1 cellular context compared by ENCODE assay signal in genomic region chr17:52762794-52763167, GRCh38.
TF ChIP-seq lines count a peak whose summit lies in the region.

No MANE protein-coding gene starts in this region.

TF ChIP-seq in GM23338, 12 proteins besides CTCF, POLR2A, EP300 and RAD21 (continued from another document):
- TF ChIP-seq EZH2 (IDR thresholded peaks at IDR 0.05; ENCODE audit: low read depth, unreplicated experiment) (no peak), ZNF331 (CRISPR knock-in tag; IDR thresholded peaks at IDR 0.05; ENCODE audit: low read depth) (no peak), EZH2phosphoT487 (IDR thresholded peaks at IDR 0.05; ENCODE audit: unreplicated experiment) (no peak), STAT1 (IDR thresholded peaks at IDR 0.05; ENCODE audit: unreplicated experiment) (no peak)
- TF ChIP-seq, protein P1, sequence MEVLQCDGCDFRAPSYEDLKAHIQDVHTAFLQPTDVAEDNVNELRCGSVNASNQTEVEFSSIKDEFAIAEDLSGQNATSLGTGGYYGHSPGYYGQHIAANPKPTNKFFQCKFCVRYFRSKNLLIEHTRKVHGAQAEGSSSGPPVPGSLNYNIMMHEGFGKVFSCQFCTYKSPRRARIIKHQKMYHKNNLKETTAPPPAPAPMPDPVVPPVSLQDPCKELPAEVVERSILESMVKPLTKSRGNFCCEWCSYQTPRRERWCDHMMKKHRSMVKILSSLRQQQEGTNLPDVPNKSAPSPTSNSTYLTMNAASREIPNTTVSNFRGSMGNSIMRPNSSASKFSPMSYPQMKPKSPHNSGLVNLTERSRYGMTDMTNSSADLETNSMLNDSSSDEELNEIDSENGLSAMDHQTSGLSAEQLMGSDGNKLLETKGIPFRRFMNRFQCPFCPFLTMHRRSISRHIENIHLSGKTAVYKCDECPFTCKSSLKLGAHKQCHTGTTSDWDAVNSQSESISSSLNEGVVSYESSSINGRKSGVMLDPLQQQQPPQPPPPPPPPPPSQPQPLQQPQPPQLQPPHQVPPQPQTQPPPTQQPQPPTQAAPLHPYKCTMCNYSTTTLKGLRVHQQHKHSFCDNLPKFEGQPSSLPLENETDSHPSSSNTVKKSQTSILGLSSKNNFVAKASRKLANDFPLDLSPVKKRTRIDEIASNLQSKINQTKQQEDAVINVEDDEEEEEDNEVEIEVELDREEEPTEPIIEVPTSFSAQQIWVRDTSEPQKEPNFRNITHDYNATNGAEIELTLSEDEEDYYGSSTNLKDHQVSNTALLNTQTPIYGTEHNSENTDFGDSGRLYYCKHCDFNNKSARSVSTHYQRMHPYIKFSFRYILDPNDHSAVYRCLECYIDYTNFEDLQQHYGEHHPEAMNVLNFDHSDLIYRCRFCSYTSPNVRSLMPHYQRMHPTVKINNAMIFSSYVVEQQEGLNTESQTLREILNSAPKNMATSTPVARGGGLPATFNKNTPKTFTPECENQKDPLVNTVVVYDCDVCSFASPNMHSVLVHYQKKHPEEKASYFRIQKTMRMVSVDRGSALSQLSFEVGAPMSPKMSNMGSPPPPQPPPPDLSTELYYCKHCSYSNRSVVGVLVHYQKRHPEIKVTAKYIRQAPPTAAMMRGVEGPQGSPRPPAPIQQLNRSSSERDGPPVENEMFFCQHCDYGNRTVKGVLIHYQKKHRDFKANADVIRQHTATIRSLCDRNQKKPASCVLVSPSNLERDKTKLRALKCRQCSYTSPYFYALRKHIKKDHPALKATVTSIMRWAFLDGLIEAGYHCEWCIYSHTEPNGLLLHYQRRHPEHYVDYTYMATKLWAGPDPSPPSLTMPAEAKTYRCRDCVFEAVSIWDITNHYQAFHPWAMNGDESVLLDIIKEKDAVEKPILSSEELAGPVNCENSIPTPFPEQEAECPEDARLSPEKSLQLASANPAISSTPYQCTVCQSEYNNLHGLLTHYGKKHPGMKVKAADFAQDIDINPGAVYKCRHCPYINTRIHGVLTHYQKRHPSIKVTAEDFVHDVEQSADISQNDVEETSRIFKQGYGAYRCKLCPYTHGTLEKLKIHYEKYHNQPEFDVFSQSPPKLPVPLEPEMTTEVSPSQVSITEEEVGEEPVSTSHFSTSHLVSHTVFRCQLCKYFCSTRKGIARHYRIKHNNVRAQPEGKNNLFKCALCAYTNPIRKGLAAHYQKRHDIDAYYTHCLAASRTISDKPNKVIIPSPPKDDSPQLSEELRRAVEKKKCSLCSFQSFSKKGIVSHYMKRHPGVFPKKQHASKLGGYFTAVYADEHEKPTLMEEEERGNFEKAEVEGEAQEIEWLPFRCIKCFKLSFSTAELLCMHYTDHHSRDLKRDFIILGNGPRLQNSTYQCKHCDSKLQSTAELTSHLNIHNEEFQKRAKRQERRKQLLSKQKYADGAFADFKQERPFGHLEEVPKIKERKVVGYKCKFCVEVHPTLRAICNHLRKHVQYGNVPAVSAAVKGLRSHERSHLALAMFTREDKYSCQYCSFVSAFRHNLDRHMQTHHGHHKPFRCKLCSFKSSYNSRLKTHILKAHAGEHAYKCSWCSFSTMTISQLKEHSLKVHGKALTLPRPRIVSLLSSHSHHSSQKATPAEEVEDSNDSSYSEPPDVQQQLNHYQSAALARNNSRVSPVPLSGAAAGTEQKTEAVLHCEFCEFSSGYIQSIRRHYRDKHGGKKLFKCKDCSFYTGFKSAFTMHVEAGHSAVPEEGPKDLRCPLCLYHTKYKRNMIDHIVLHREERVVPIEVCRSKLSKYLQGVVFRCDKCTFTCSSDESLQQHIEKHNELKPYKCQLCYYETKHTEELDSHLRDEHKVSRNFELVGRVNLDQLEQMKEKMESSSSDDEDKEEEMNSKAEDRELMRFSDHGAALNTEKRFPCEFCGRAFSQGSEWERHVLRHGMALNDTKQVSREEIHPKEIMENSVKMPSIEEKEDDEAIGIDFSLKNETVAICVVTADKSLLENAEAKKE (CRISPR knock-in tag; IDR thresholded peaks at IDR 0.05) = no peak
